Comparison of ENCODE assay signal across 9 cellular contexts in the genomic region with DNA sequence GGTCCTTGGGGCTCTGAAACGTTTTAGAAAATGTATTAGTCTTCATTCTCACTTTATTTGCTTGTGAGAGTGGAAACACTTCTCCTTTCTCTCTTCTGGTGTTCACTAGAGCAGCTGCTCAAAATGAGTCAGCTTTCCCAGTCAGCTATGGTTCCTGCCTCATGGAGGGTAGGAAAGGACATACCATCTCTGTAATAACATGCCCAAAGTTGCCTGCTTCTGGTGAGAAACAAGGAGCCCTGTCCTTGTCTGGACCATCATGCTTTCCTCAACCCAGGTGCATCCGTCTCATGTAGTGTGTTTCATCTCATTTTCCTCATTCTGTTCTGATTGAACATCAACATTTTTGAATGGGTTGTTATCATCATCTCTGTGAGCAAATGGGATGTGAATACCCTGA. TPM values are rescaled to one million over a fixed set of nuclear protein-coding genes. Genes with fewer than 3 reads are reported as not detected.
DNase-seq lines count a peak whose midpoint lies in the region; ATAC-seq and TF ChIP-seq lines count a peak whose summit lies in the region.
"Had no signal": no experiment of that assay in that cellular context is flagged by ENCODE, and none has a peak within 500 bp of the region (broad histone marks: within the 10 kb centered on the region; RNA-seq: fewer than 3 reads in every experiment).

No MANE protein-coding gene starts in this region.

- no peak overlapping the region for H3K4me3 ChIP-seq in SK-N-SH (ENCODE audit: low read depth in 2 of 2, low read length in 1 of 2)

- no peaks in the 10 kb centered on the region for H3K9me2 ChIP-seq in SK-N-SH

- H3K27me3 Mint-ChIP-seq in nephron progenitor cell (ENCODE audit: low read depth, poor library complexity) = peaks cover 3% of the 10 kb centered on the region

- peaks cover 0 to 37% of the 10 kb centered on the region in 2 experiments for H3K4me1 ChIP-seq in SK-N-SH (ENCODE audit: control insufficient read depth in 1 of 2, insufficient read depth in 2 of 2, low read depth in 1 of 2, low read length in 1 of 2)

- no peak for TF ChIP-seq CTCF in SK-N-SH (IDR thresholded peaks at IDR 0.05)
- no peak for TF ChIP-seq CTCF in nephron progenitor cell (IDR thresholded peaks at IDR 0.05)

- POLR2A ChIA-PET in SK-N-SH (lab: Yijun Ruan, JAX) = no interaction called here

- no peaks in the 10 kb centered on the region for H3K4me1 Mint-ChIP-seq in nephron progenitor cell

- no peak for TF ChIP-seq EP300 in SK-N-SH (IDR thresholded peaks at IDR 0.05; ENCODE audit: borderline replicate concordance in 1 of 2, low read depth in 1 of 2, low read length in 1 of 2)

- peaks cover 30% of the 10 kb centered on the region for H3F3A ChIP-seq in SK-N-SH (replicated peaks; ENCODE audit: insufficient read depth)

- ATAC-seq in GM19372 (IDR thresholded peaks at IDR 0.05; ENCODE audit: low read depth, unreplicated experiment) (peak; percentile 57), HG02981 (IDR thresholded peaks at IDR 0.05; ENCODE audit: unreplicated experiment) (peak; percentile 66)

- CTCF ChIA-PET in SK-N-SH (lab: Yijun Ruan, JAX) = no interaction called here

- 23% methylated on average over 2 of the region's 2 CpGs for WGBS in SK-N-SH (ENCODE audit: low lambda C conversion rate)

- no peak overlapping the region for H3K27ac Mint-ChIP-seq in nephron progenitor cell

- H2AFZ ChIP-seq in SK-N-SH (ENCODE audit: low read depth) = peak overlapping the region; percentile 58

- peak overlapping the region; percentile 12; the same call in 1 of the 2 replicates for H3K9ac ChIP-seq in SK-N-SH

- H3K4me2 ChIP-seq in SK-N-SH = peak overlapping the region; percentile 3; the same call in 1 of the 2 replicates

- H3K36me3 Mint-ChIP-seq in nephron progenitor cell (ENCODE audit: low read depth) = no peaks in the 10 kb centered on the region

- H3K9me3 ChIP-seq in SK-N-SH = no peaks in the 10 kb centered on the region

- H3K36me3 ChIP-seq in SK-N-SH (replicated peaks in 1 of 2; ENCODE audit: control insufficient read depth in 1 of 2, insufficient read depth in 2 of 2, low read length in 1 of 2) = no peaks in the 10 kb centered on the region

- no peak overlapping the region for H3K4me3 Mint-ChIP-seq in nephron progenitor cell

- DNase-seq in SK-N-SH (no peak), renal cortical epithelial cell (ENCODE audit: low read depth) (peak; percentile 92), CD1c-positive myeloid dendritic cell (ENCODE audit: extremely low spot score) (no peak), NCI-H82 (lab: John Stamatoyannopoulos, UW) (no peak), nephron progenitor cell (no peak)
- DNase-seq: erythroblast, NCI-H446 treated with DMSO at 0.1 percent for 48 hours had no signal

- H4K20me1 ChIP-seq in SK-N-SH (ENCODE audit: insufficient read depth) = no peaks in the 10 kb centered on the region

- no peaks in the 10 kb centered on the region for H3K27me3 ChIP-seq in SK-N-SH (ENCODE audit: insufficient read depth)

- H3K27ac ChIP-seq in SK-N-SH (ENCODE audit: low read depth in 2 of 2, low read length in 1 of 2) = peak overlapping the region; percentile 58 to 61; a peak in 3 of 4 replicates

- no peaks in the 10 kb centered on the region for H3K9me3 Mint-ChIP-seq in nephron progenitor cell

- no peak for TF ChIP-seq RAD21 in SK-N-SH (IDR thresholded peaks at IDR 0.05; ENCODE audit: low read length)

- no peaks in the 10 kb centered on the region for H3K79me2 ChIP-seq in SK-N-SH (ENCODE audit: insufficient read depth)

TF ChIP-seq in SK-N-SH, 30 proteins besides CTCF, POLR2A, EP300 and RAD21:
- TF ChIP-seq, protein P1, sequence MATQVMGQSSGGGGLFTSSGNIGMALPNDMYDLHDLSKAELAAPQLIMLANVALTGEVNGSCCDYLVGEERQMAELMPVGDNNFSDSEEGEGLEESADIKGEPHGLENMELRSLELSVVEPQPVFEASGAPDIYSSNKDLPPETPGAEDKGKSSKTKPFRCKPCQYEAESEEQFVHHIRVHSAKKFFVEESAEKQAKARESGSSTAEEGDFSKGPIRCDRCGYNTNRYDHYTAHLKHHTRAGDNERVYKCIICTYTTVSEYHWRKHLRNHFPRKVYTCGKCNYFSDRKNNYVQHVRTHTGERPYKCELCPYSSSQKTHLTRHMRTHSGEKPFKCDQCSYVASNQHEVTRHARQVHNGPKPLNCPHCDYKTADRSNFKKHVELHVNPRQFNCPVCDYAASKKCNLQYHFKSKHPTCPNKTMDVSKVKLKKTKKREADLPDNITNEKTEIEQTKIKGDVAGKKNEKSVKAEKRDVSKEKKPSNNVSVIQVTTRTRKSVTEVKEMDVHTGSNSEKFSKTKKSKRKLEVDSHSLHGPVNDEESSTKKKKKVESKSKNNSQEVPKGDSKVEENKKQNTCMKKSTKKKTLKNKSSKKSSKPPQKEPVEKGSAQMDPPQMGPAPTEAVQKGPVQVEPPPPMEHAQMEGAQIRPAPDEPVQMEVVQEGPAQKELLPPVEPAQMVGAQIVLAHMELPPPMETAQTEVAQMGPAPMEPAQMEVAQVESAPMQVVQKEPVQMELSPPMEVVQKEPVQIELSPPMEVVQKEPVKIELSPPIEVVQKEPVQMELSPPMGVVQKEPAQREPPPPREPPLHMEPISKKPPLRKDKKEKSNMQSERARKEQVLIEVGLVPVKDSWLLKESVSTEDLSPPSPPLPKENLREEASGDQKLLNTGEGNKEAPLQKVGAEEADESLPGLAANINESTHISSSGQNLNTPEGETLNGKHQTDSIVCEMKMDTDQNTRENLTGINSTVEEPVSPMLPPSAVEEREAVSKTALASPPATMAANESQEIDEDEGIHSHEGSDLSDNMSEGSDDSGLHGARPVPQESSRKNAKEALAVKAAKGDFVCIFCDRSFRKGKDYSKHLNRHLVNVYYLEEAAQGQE (IDR thresholded peaks at IDR 0.05; ENCODE audit: low read depth, low read length) = no peak
- 0 out of 2 replicates have a peak, but pooled peaks have one; percentile 5 for TF ChIP-seq TCF12 (IDR thresholded peaks at IDR 0.05)
- no peak for TF ChIP-seq POLR2AphosphoS5 (IDR thresholded peaks at IDR 0.05; ENCODE audit: low read depth, low read length)
- no peak for TF ChIP-seq FOXM1 (IDR thresholded peaks at IDR 0.05; ENCODE audit: low read depth)
- no peak for TF ChIP-seq NFIC (IDR thresholded peaks at IDR 0.05; ENCODE audit: borderline replicate concordance)
- no peak for TF ChIP-seq TEAD4 (IDR thresholded peaks at IDR 0.05; ENCODE audit: borderline replicate concordance, insufficient read depth)
- no peak for TF ChIP-seq RCOR1 (IDR thresholded peaks at IDR 0.05; ENCODE audit: low read length)
- no peak for TF ChIP-seq GABPA (IDR thresholded peaks at IDR 0.05; ENCODE audit: low read depth)
- no peak for TF ChIP-seq SIN3A (IDR thresholded peaks at IDR 0.05; ENCODE audit: borderline replicate concordance, low read depth, low read length)
- TF ChIP-seq RFX5 (IDR thresholded peaks at IDR 0.05; ENCODE audit: low read length) = no peak
- no peak for TF ChIP-seq SMC3 (IDR thresholded peaks at IDR 0.05; ENCODE audit: low read depth, low read length)
- TF ChIP-seq TAF1 (IDR thresholded peaks at IDR 0.05; ENCODE audit: borderline replicate concordance, low read depth, low read length) = no peak
- peak; percentile 21; the same call in 1 of the 2 replicates for TF ChIP-seq FOSL2 (IDR thresholded peaks at IDR 0.05; ENCODE audit: borderline replicate concordance, low read depth)

RNA-seq across cellular contexts. Expression of a gene that starts 17.1 kb away (rescaled TPM):
- polyA plus RNA-seq in SK-N-SH (2012; rRNA removed) = 0.13 and 0.29 TPM in 2 replicates
- 0.24 and 0.51 TPM in 2 replicates for polyA plus RNA-seq in SK-N-SH (2012; cell fraction: cytosol; rRNA removed)
- 0.14 and 0.25 TPM in 2 replicates for polyA plus RNA-seq in SK-N-SH (2012; cell fraction: nucleus; rRNA removed)
- total RNA-seq in renal cortical epithelial cell = 5.9 and 16.5 TPM in 2 replicates
